ENCODE assay signal across 26 cellular contexts in the genomic region with DNA sequence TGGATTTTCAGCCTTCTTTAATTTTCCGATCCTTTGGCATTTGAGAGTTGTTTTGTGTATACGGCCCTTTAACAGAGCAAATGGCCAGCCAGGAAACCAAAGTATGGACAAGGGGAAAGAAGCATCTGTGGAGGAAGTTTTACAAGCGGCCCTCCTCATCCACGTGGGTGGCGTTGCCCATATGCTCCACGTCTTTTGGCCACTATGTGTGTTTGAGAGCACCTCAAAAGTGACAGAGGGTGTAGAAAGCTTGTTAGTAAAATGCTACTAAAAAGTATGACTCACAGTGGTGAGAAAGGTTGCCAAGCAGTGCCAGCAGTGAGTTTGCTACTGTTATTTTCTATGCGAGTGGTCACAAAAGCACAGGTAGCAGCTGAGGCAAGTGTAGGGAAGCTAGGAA.
"Had no signal": no experiment of that assay in that cellular context is flagged by ENCODE, and none has a peak within 500 bp of the region (broad histone marks: within the 10 kb centered on the region; RNA-seq: fewer than 3 reads in every experiment).

No MANE protein-coding gene starts in this region.

- DNase-seq: colonic mucosa; cortex of kidney; dermis blood vessel endothelial cell; dorsolateral prefrontal cortex; effector CD4-positive, alpha-beta T cell; effector CD8-positive, alpha-beta T cell; effector memory CD4-positive, alpha-beta T cell; effector memory CD8-positive, alpha-beta T cell; endodermal cell; erythroblast; esophagus squamous epithelium; foreskin fibroblast; foreskin keratinocyte; foreskin melanocyte; gastrocnemius medialis; glutamatergic neuron; head of caudate nucleus; heart left ventricle; heart right ventricle had no signal

- H3K36me3 ChIP-seq: colonic mucosa, esophagus muscularis mucosa, esophagus squamous epithelium, gastrocnemius medialis, gastroesophageal sphincter, heart left ventricle, heart right ventricle had no signal

- FAIRE-seq: colon, endometrium, endothelial cell of umbilical vein, frontal cortex had no signal

- H3K27me3 ChIP-seq: colonic mucosa, dorsolateral prefrontal cortex, esophagus muscularis mucosa, esophagus squamous epithelium, foreskin keratinocyte, gastrocnemius medialis, gastroesophageal sphincter, heart left ventricle, heart right ventricle had no signal

- H3K4me3 ChIP-seq: colonic mucosa, coronary artery, dorsolateral prefrontal cortex, esophagus muscularis mucosa, esophagus squamous epithelium, gastrocnemius medialis, gastroesophageal sphincter, heart left ventricle, heart right ventricle had no signal
